ENCODE assay signal across 9 cellular contexts in genomic region chr2:27191107-27191829, GRCh38. TPM values are rescaled to one million over a fixed set of nuclear protein-coding genes. Genes with fewer than 3 reads are reported as not detected.
DNase-seq lines count a peak whose midpoint lies in the region; ATAC-seq and TF ChIP-seq lines count a peak whose summit lies in the region.
"Had no signal": no experiment of that assay in that cellular context is flagged by ENCODE, and none has a peak within 500 bp of the region (broad histone marks: within the 10 kb centered on the region; RNA-seq: fewer than 3 reads in every experiment).

No MANE protein-coding gene starts in this region.

- TF ChIP-seq CTCF in HFF-Myc (IDR thresholded peaks at IDR 0.05; ENCODE audit: low read depth, low read length, missing control alignments) (peak; percentile 78), glutamatergic neuron (IDR thresholded peaks at IDR 0.05; ENCODE audit: partially characterized antibody, unreplicated experiment) (peak; percentile 69), prostate gland (IDR thresholded peaks at IDR 0.05) (peak in 3 of 4 experiments; percentile 26 to 46 (median 45))

- H3K27ac ChIP-seq in prostate gland: no peak overlapping the region

- in situ Hi-C loops in Caki2 (cut with HindIII; ENCODE audit: low pct_unique_long_range_greater_than_20kb, low sequenced_read_pairs): no loop called here

- H3K4me3 ChIP-seq in HFF-Myc (replicated peaks; ENCODE audit: low read depth, low read length) (no peak overlapping the region), prostate gland (no peak overlapping the region)

- DNase-seq in Caki2 (ENCODE audit: low read depth): peak; percentile 34
- DNase-seq in HFF-Myc (ENCODE audit: extremely low read depth, low read depth): no peak
- DNase-seq in NCI-H82 treated with DMSO at 0.1 percent for 48 hours (lab: John Stamatoyannopoulos, UW; ENCODE audit: unreplicated experiment): peak; percentile 56
- DNase-seq in glutamatergic neuron: peak; percentile 62
- DNase-seq in prostate gland (ENCODE audit: low spot score): peak; percentile 21

- no peak overlapping the region for H3K27ac Mint-ChIP-seq in activated T-helper 17 cell treated with anti-CD3 and anti-CD28 coated beads, Interleukin-2, amount 50 U/mL, for 72 hours
- H3K27ac Mint-ChIP-seq in glutamatergic neuron (ENCODE audit: unreplicated experiment): no peak overlapping the region
- H3K27ac Mint-ChIP-seq: natural killer cell treated with Interleukin-12 subunit alpha and Interleukin-12 subunit beta and Interleukin-15 and Interleukin-18, amount 100 ng/mL, for 72 hours had no signal

- H3K4me3 Mint-ChIP-seq in activated T-helper 17 cell treated with anti-CD3 and anti-CD28 coated beads, Interleukin-2, amount 50 U/mL, for 72 hours: no peak overlapping the region
- H3K4me3 Mint-ChIP-seq in glutamatergic neuron (ENCODE audit: unreplicated experiment): no peak overlapping the region
- H3K4me3 Mint-ChIP-seq: natural killer cell treated with Interleukin-12 subunit alpha and Interleukin-12 subunit beta and Interleukin-15 and Interleukin-18, amount 100 ng/mL, for 72 hours had no signal

- no peaks in the 10 kb centered on the region for H3K4me1 ChIP-seq in prostate gland (replicated peaks)

- intact Hi-C loops in prostate gland (cut with DNase I): loop anchor here (1.0 kb wide), 1 partner anchor 91 kb away; no protein-coding TSS in a partner anchor

- H3K27me3 ChIP-seq in prostate gland (replicated peaks; ENCODE audit: insufficient read depth): no peaks in the 10 kb centered on the region

- 43% methylated on average over 8 of the region's 8 CpGs for WGBS in prostate gland

- no peaks in the 10 kb centered on the region for H3K9me3 Mint-ChIP-seq in activated T-helper 17 cell treated with anti-CD3 and anti-CD28 coated beads, Interleukin-2, amount 50 U/mL, for 72 hours
- H3K9me3 Mint-ChIP-seq in glutamatergic neuron (ENCODE audit: unreplicated experiment): no peaks in the 10 kb centered on the region
- H3K9me3 Mint-ChIP-seq: natural killer cell treated with Interleukin-12 subunit alpha and Interleukin-12 subunit beta and Interleukin-15 and Interleukin-18, amount 100 ng/mL, for 72 hours had no signal

- ATAC-seq in activated T-helper 17 cell treated with anti-CD3 and anti-CD28 coated beads, Interleukin-2, amount 50 U/mL, for 72 hours (replicated peaks): peak; percentile 56
- ATAC-seq in HG02870 (IDR thresholded peaks at IDR 0.05; ENCODE audit: unreplicated experiment) (no peak), GM18909 (IDR thresholded peaks at IDR 0.05; ENCODE audit: poor library complexity, unreplicated experiment) (no peak)

- H3K36me3 ChIP-seq in prostate gland: no peaks in the 10 kb centered on the region

- H3K27me3 Mint-ChIP-seq in activated T-helper 17 cell treated with anti-CD3 and anti-CD28 coated beads, Interleukin-2, amount 50 U/mL, for 72 hours: peaks cover 10% of the 10 kb centered on the region
- no peaks in the 10 kb centered on the region for H3K27me3 Mint-ChIP-seq in glutamatergic neuron (ENCODE audit: unreplicated experiment)

- H3K36me3 Mint-ChIP-seq in activated T-helper 17 cell treated with anti-CD3 and anti-CD28 coated beads, Interleukin-2, amount 50 U/mL, for 72 hours (ENCODE audit: low read depth): no peaks in the 10 kb centered on the region
- no peaks in the 10 kb centered on the region for H3K36me3 Mint-ChIP-seq in glutamatergic neuron (ENCODE audit: unreplicated experiment)
- H3K36me3 Mint-ChIP-seq: natural killer cell treated with Interleukin-12 subunit alpha and Interleukin-12 subunit beta and Interleukin-15 and Interleukin-18, amount 100 ng/mL, for 72 hours had no signal

- H3K9me3 ChIP-seq in prostate gland: no peaks in the 10 kb centered on the region

- TF ChIP-seq POLR2A in prostate gland (IDR thresholded peaks at IDR 0.05): no peak

- no peaks in the 10 kb centered on the region for H3K4me1 Mint-ChIP-seq in activated T-helper 17 cell treated with anti-CD3 and anti-CD28 coated beads, Interleukin-2, amount 50 U/mL, for 72 hours
- no peaks in the 10 kb centered on the region for H3K4me1 Mint-ChIP-seq in glutamatergic neuron (ENCODE audit: low read depth, unreplicated experiment)

RNA-seq across cellular contexts. Expression of gene ATRAID, which starts 20.6 kb away (rescaled TPM):
- 284 and 308 TPM in 2 replicates for total RNA-seq in Caki2 (2014; rRNA removed; shearing (Covaris generic); ENCODE audit: low replicate concordance)
- total RNA-seq in activated T-helper 17 cell treated with anti-CD3 and anti-CD28 coated beads, Interleukin-2, amount 50 U/mL, for 72 hours: 10 to 100 TPM; 45.9 to 59.2 TPM
- total RNA-seq in glutamatergic neuron (ENCODE audit: unreplicated experiment) (58.8 TPM), prostate gland (100 to 1,000 TPM; 217 to 222 TPM)

RNA-seq across cellular contexts. Expression of gene SLC5A6, which starts 20.8 kb away (rescaled TPM):
- total RNA-seq in Caki2 (2014; rRNA removed; shearing (Covaris generic); ENCODE audit: low replicate concordance): 15.4 and 15.9 TPM in 2 replicates
- total RNA-seq in activated T-helper 17 cell treated with anti-CD3 and anti-CD28 coated beads, Interleukin-2, amount 50 U/mL, for 72 hours: 10 to 100 TPM; 33.8 to 72.0 TPM
- total RNA-seq in glutamatergic neuron (ENCODE audit: unreplicated experiment): 40.0 TPM
- total RNA-seq in prostate gland: 10 to 100 TPM; 23.9 to 65.2 TPM

RNA-seq across cellular contexts. Expression of gene CAD, which starts 25.9 kb away (rescaled TPM):
- total RNA-seq in Caki2 (2014; rRNA removed; shearing (Covaris generic); ENCODE audit: low replicate concordance): 34.9 and 37.0 TPM in 2 replicates
- total RNA-seq in activated T-helper 17 cell treated with anti-CD3 and anti-CD28 coated beads, Interleukin-2, amount 50 U/mL, for 72 hours: 100 to 1,000 TPM in 1 of 2 donors, 10 to 100 TPM in 1; 54.0 to 106 TPM
- 38.5 TPM for total RNA-seq in glutamatergic neuron (ENCODE audit: unreplicated experiment)
- total RNA-seq in prostate gland: 10 to 100 TPM; 16.0 to 63.6 TPM

RNA-seq across cellular contexts. Expression of gene TCF23, which starts 42.5 kb away (rescaled TPM):
- total RNA-seq in Caki2 (2014; rRNA removed; shearing (Covaris generic); ENCODE audit: low replicate concordance): not detected in 2 replicates
- total RNA-seq in activated T-helper 17 cell treated with anti-CD3 and anti-CD28 coated beads, Interleukin-2, amount 50 U/mL, for 72 hours: not detected
- total RNA-seq in glutamatergic neuron (ENCODE audit: unreplicated experiment) (not detected), prostate gland (1 to 10 TPM in 1 of 2 donors, not detected in 1; 8.5 TPM)
- total RNA-seq: natural killer cell treated with Interleukin-12 subunit alpha and Interleukin-12 subunit beta and Interleukin-15 and Interleukin-18, amount 100 ng/mL, for 72 hours had no signal

RNA-seq across cellular contexts. Expression of gene PRR30, which starts 52.1 kb away (rescaled TPM):
- total RNA-seq in Caki2 (2014; rRNA removed; shearing (Covaris generic); ENCODE audit: low replicate concordance): not detected in 2 replicates
- total RNA-seq in activated T-helper 17 cell treated with anti-CD3 and anti-CD28 coated beads, Interleukin-2, amount 50 U/mL, for 72 hours: not detected
- total RNA-seq in glutamatergic neuron (ENCODE audit: unreplicated experiment) (not detected), prostate gland (1 to 10 TPM in 1 of 2 donors, not detected in 1; 1.1 TPM)
- total RNA-seq: natural killer cell treated with Interleukin-12 subunit alpha and Interleukin-12 subunit beta and Interleukin-15 and Interleukin-18, amount 100 ng/mL, for 72 hours had no signal
